In the genomic region with DNA sequence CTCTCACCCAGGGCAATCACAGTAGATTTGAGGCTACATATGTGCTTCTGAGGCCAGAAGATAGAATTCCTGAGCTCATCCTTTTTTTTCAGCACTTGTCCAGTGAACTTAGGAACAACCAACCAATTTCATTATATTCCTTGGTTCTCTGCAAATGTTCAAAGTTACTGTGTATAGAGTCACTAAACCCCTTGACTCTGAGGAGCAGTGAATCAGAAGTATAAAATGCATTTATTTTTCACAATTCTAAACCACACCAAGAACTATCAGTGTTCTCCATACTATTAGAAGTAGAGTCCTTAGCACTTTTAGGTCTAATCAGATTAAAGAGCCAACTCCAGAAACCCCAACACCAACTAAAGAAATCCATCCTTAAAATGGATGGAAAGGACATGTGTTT, we compare ENCODE assay signal across 19 cellular contexts. TPM values are rescaled to one million over a fixed set of nuclear protein-coding genes. Genes with fewer than 3 reads are reported as not detected.
A peak's percentile ranks its signal among the peaks of the same experiment; 100 is the strongest.
DNase-seq lines count a peak whose midpoint lies in the region; ATAC-seq, FAIRE-seq and TF ChIP-seq lines count a peak whose summit lies in the region.
"Had no signal": no experiment of that assay in that cellular context is flagged by ENCODE, and none has a peak within 500 bp of the region (broad histone marks: within the 10 kb centered on the region; RNA-seq: fewer than 3 reads in every experiment).

No MANE protein-coding gene starts in this region.

- no peaks in the 10 kb centered on the region for H3K9me3 ChIP-seq in HUES48 (ENCODE audit: control insufficient read depth, insufficient read depth, low read length)
- no peaks in the 10 kb centered on the region for H3K9me3 ChIP-seq in K562 (replicated peaks; ENCODE audit: control insufficient read depth, insufficient read depth, low read depth, low read length)
- H3K9me3 ChIP-seq: A549, BLaER1 had no signal

- BruUV-seq in K562 (replicated peaks; lab: Mats Ljungman, UMichigan) = no TSS peak

- H3K4me1 ChIP-seq in HUES48 (ENCODE audit: control insufficient read depth, insufficient read depth, low read length) = peaks cover 8% of the 10 kb centered on the region
- no peaks in the 10 kb centered on the region for H3K4me1 ChIP-seq in K562 (replicated peaks in 1 of 2; ENCODE audit: control insufficient read depth in 2 of 2, insufficient read depth in 2 of 2, low read length in 2 of 2)
- H3K4me1 ChIP-seq: BLaER1 had no signal

- H3K9ac ChIP-seq in HUES48 (ENCODE audit: low read depth, low read length) (no peak overlapping the region), K562 (ENCODE audit: insufficient read depth in 1 of 2, low read depth in 2 of 2, low read length in 2 of 2) (no peak overlapping the region)
- H3K9ac ChIP-seq: BLaER1 had no signal

- intact Hi-C loops in K562 (cut with micrococcal nuclease) = no loop called here

- no peak for TF ChIP-seq CTCF in AG10803 (conservative IDR thresholded peaks at IDR 0.05; ENCODE audit: low read length)
- no peak for TF ChIP-seq CTCF in K562 (IDR thresholded peaks at IDR 0.05 in 2 of 3, conservative IDR thresholded peaks at IDR 0.05 in 1 of 3; ENCODE audit: insufficient read depth in 2 of 3, low read depth in 1 of 3, low read length in 3 of 3)
- TF ChIP-seq CTCF in coronary artery (IDR thresholded peaks at IDR 0.05) = no peak

- H3K36me3 ChIP-seq in HUES48 (ENCODE audit: control insufficient read depth, insufficient read depth, low read length) = no peaks in the 10 kb centered on the region
- H3K36me3 ChIP-seq in K562 (ENCODE audit: control insufficient read depth, insufficient read depth, low read length) = no peaks in the 10 kb centered on the region
- H3K36me3 ChIP-seq: BLaER1 had no signal

- DNase-seq in AG10803 (ENCODE audit: low read depth) (peak; percentile 14), K562 (ENCODE audit: extremely low read depth in 1 of 4, low spot score in 3 of 4) (no peak), fibroblast of peridontal ligament (ENCODE audit: extremely low read depth) (peak; percentile 35), superior temporal gyrus (ENCODE audit: extremely low spot score) (no peak), coronary artery (ENCODE audit: low spot score) (no peak)
- DNase-seq: CD4-positive, alpha-beta memory T cell; DMS153; DMS79; GF-D8; HFFc6; KBM-7 had no signal

- H4K20me1 ChIP-seq in K562 (replicated peaks; ENCODE audit: control insufficient read depth, insufficient read depth, low read length) = no peaks in the 10 kb centered on the region
- H4K20me1 ChIP-seq: BLaER1 had no signal

- no peak for ATAC-seq in K562
- ATAC-seq in HG02610 (IDR thresholded peaks at IDR 0.05; ENCODE audit: unreplicated experiment) = no peak
- ATAC-seq in HG02763 (IDR thresholded peaks at IDR 0.05; ENCODE audit: unreplicated experiment) = no peak
- ATAC-seq: A549, HCT116 had no signal

- no peak for TF ChIP-seq POLR2A in K562 (conservative IDR thresholded peaks at IDR 0.05)

- no peak overlapping the region for H2AFZ ChIP-seq in K562 (ENCODE audit: low read depth, low read length)

- no peak overlapping the region for H3K4me3 ChIP-seq in AG10803 (ENCODE audit: low read length)
- no peak overlapping the region for H3K4me3 ChIP-seq in HUES48 (ENCODE audit: low read depth, low read length)
- H3K4me3 ChIP-seq in K562 = no peak overlapping the region
- no peak overlapping the region for H3K4me3 ChIP-seq in coronary artery
- H3K4me3 ChIP-seq: A549, BLaER1 had no signal

- H3K4me2 ChIP-seq in K562 (ENCODE audit: insufficient read depth, low read length) = no peak overlapping the region
- H3K4me2 ChIP-seq: A549, BLaER1 had no signal

- H3K79me2 ChIP-seq in K562 (ENCODE audit: control insufficient read depth, insufficient read depth, low read length) = no peaks in the 10 kb centered on the region

- no peak for TF ChIP-seq EP300 in K562 (IDR thresholded peaks at IDR 0.05; ENCODE audit: low read length)

- no peak for TF ChIP-seq RAD21 in K562 (CRISPR knock-in tag; conservative IDR thresholded peaks at IDR 0.05 in 1 of 2, IDR thresholded peaks at IDR 0.05 in 1 of 2)

- CTCF ChIA-PET in K562 (lab: Yijun Ruan, JAX; ENCODE audit: low intra/inter-chr PET ratio) = no interaction called here

- H3K27ac ChIP-seq in HUES48 (ENCODE audit: low read depth, low read length) (peak overlapping the region; percentile 10), K562 (ENCODE audit: extremely low read depth, low read depth, low read length) (no peak overlapping the region), coronary artery (no peak overlapping the region)
- H3K27ac ChIP-seq: 22Rv1, A549, BLaER1 had no signal

- no peaks in the 10 kb centered on the region for H3K9me1 ChIP-seq in K562 (ENCODE audit: control insufficient read depth, insufficient read depth, low read length)

- H3K27me3 ChIP-seq in HUES48 (ENCODE audit: control insufficient read depth, insufficient read depth, low read length) = no peaks in the 10 kb centered on the region
- no peaks in the 10 kb centered on the region for H3K27me3 ChIP-seq in K562 (ENCODE audit: control insufficient read depth in 2 of 2, insufficient read depth in 2 of 2, low read length in 2 of 2)
- H3K27me3 ChIP-seq: BLaER1 had no signal

- in situ Hi-C loops in K562 (cut with MboI) = no loop called here

- POLR2A ChIA-PET in K562 (lab: Yijun Ruan, JAX) = no interaction called here

- no peak for FAIRE-seq in K562 (lab: Jason Lieb, UNC)
- FAIRE-seq: A549, H54 had no signal

TF ChIP-seq in K562, 482 proteins besides CTCF, POLR2A, EP300 and RAD21:
- peak; percentile 25; the same call in 1 of the 2 replicates for TF ChIP-seq CBFA2T3 (IDR thresholded peaks at IDR 0.05)
- TF ChIP-seq MCM5 (IDR thresholded peaks at IDR 0.05; ENCODE audit: low read depth) = no peak

RNA-seq across cellular contexts. Expression of gene PAPSS2, which starts 19.6 kb away (rescaled TPM):
- total RNA-seq in K562 (2011; cell fraction: chromatin; rRNA removed; ENCODE audit: low replicate concordance) = not detected in 2 replicates
- total RNA-seq in K562 (2011; cell fraction: nucleolus; rRNA removed) = not detected in 2 replicates
- total RNA-seq in K562 (2011; cell fraction: nucleoplasm; rRNA removed) = not detected in 2 replicates
- not detected in 2 replicates for total RNA-seq in K562 (2014; rRNA removed)
- not detected in 2 replicates for total RNA-seq in K562 (2014; rRNA removed; fragmentation: Illumina TruSeq; extraction: Trizol)
- not detected in 2 replicates for total RNA-seq in K562 (2015; rRNA removed; fragmentation: Illumina TruSeq; extraction: Trizol)
- total RNA-seq in K562 (2021) = 0.22 and 0.29 TPM in 2 replicates
- not detected in 2 replicates for polyA plus RNA-seq in K562 (2011; rRNA removed)
- not detected in 2 replicates for polyA plus RNA-seq in K562 (2011; cell fraction: cytosol; rRNA removed)
- polyA plus RNA-seq in K562 (2011; cell fraction: nucleus; rRNA removed) = 0.03 TPM in 1 of 2 replicates, not detected in the other
- polyA plus RNA-seq in K562 (2012) = 0.04 TPM in 1 of 2 replicates, not detected in the other
- polyA plus RNA-seq in K562 (2014; fragmentation: Illumina TruSeq; extraction: Trizol) = not detected in 2 replicates
- polyA plus RNA-seq in K562 (2014; fragmentation: Nextera tagmentation; extraction: Ambion mirVana) = under 1 TPM in 1 of 2 experiments, not detected in 1; 0.01 TPM
- polyA plus RNA-seq in K562 (2014; rRNA removed) = not detected in 2 replicates
- polyA minus RNA-seq in K562 (2011; rRNA and poly(A)+ RNA removed) = not detected in 2 replicates
- polyA minus RNA-seq in K562 (2011; cell fraction: cytosol; rRNA and poly(A)+ RNA removed) = not detected in 2 replicates
- not detected in 2 replicates for polyA minus RNA-seq in K562 (2011; cell fraction: nucleus; rRNA and poly(A)+ RNA removed)

Comparison
In these comparisons a context has a peak if more than half of its experiments do, and no peak if none do; other contexts are left out.
1. DNase-seq: peak in AG10803 (single experiment) and fibroblast of peridontal ligament (single experiment); none in K562 (0 of 4), superior temporal gyrus (single experiment) and coronary artery (single experiment).